ENCODE assay signal across 9 cellular contexts in genomic region chr5:58582004-58582403, GRCh38.
DNase-seq lines count a peak whose midpoint lies in the region; TF ChIP-seq lines count a peak whose summit lies in the region.
"Had no signal": no experiment of that assay in that cellular context is flagged by ENCODE, and none has a peak within 500 bp of the region (broad histone marks: within the 10 kb centered on the region; RNA-seq: fewer than 3 reads in every experiment).

No MANE protein-coding gene starts in this region.

- H3K9me3 ChIP-seq in mucosa of rectum (ENCODE audit: control insufficient read depth in 2 of 2, low read length in 2 of 2): no peaks in the 10 kb centered on the region

- in situ Hi-C loops in GM13976 (cut with MboI; ENCODE audit: low sequenced_read_pairs, unreplicated experiment): no loop called here

- peaks cover 2 to 7% of the 10 kb centered on the region in 2 donors for H3K27me3 ChIP-seq in mucosa of rectum (ENCODE audit: control insufficient read depth in 2 of 2, insufficient read depth in 2 of 2, low read length in 2 of 2)

- H3K4me3 ChIP-seq in choroid plexus epithelial cell (ENCODE audit: low read depth, low read length) (peak overlapping the region; percentile 65), mucosa of rectum (ENCODE audit: low read length in 2 of 2) (peak overlapping the region; percentile 71 to 89)

- DNase-seq in GM13976 (ENCODE audit: low spot score) (peak; percentile 22), NCI-H524 (lab: John Stamatoyannopoulos, UW) (peak; percentile 25 to 69), choroid plexus epithelial cell (ENCODE audit: low read depth) (no peak), HUDEP-2 (lab: John Stamatoyannopoulos, UW; ENCODE audit: unreplicated experiment in 76 of 76) (no peak), NAMALWA (ENCODE audit: low spot score) (no peak)
- DNase-seq in stimulated activated naive CD4-positive, alpha-beta T cell treated with Interleukin-2 at 50 U/mL for 16 hours (lab: John Stamatoyannopoulos, UW): no peak
- DNase-seq in activated CD4-positive, alpha-beta T cell treated with anti-CD3 and anti-CD28 coated beads for 4 hours: no peak
- DNase-seq: natural killer cell had no signal

- H3K4me1 ChIP-seq in mucosa of rectum (ENCODE audit: control insufficient read depth in 2 of 2, insufficient read depth in 2 of 2, low read length in 2 of 2): peaks cover 4 to 8% of the 10 kb centered on the region in 2 donors

- no peaks in the 10 kb centered on the region for H3K36me3 ChIP-seq in mucosa of rectum (ENCODE audit: control insufficient read depth in 2 of 2, insufficient read depth in 2 of 2, low read length in 2 of 2)

- H3K27ac ChIP-seq in mucosa of rectum (ENCODE audit: low read depth in 2 of 2, low read length in 2 of 2): no peak overlapping the region

- no peak overlapping the region for H3K9ac ChIP-seq in mucosa of rectum (ENCODE audit: low read depth in 1 of 2, low read length in 2 of 2)

- TF ChIP-seq CTCF in GM13976 (IDR thresholded peaks at IDR 0.05; ENCODE audit: borderline replicate concordance, control extremely low read depth, extremely low read depth, insufficient read depth, missing control alignments) (no peak), choroid plexus epithelial cell (conservative IDR thresholded peaks at IDR 0.05; ENCODE audit: low read depth, low read length) (no peak)

Comparison
In these comparisons a context has a peak if more than half of its experiments do, and no peak if none do; other contexts are left out.
1. DNase-seq: peak in GM13976 (single experiment) and NCI-H524 (2 of 2); none in choroid plexus epithelial cell (single experiment), stimulated activated naive CD4-positive, alpha-beta T cell treated with Interleukin-2 at 50 U/mL for 16 hours (single experiment), HUDEP-2 (0 of 76), activated CD4-positive, alpha-beta T cell treated with anti-CD3 and anti-CD28 coated beads for 4 hours (0 of 2) and NAMALWA (single experiment).